ENCODE assay signal across 1 cellular context in the genomic region with DNA sequence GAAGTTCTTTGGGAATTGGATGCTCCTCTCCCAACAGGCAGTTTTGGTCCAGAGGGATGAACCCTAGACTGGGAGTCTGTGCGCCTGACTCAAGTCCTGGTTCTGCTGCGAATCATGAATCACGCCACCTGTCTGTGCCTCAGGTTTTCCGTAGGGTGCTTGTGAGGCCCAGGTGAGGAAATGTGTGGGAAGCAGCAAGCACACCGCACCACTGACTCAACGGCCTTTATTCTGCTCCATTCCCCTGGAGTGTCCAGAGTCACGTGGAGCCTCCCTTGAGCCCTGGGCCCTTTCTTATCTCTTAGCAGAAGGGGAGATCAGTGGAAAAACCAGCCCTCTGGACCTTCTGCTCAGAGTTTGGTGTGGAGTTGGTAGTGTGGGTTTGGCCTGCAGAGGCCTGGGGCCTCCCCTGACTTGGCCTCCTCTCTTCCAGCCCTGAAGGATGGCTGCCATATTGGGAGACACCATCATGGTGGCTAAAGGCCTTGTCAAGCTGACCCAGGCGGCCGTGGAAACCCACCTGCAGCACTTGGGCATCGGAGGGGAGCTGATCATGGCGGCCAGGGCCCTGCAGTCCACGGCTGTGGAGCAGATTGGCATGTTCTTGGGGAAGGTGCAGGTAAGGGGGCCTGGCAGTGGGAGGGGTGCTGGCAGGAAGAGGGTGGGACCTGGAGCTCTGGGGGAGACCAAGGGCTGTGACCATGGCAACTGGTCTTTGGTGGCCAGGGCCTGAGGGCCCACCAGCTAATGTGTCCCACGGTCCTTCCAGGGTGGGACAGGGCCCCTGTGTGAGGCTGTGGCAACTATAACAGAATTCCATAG.
TF ChIP-seq lines count a peak whose summit lies in the region.

No MANE protein-coding gene starts in this region.

TF ChIP-seq in SK-N-SH treated with all-trans-retinoic acid at 6 μM for 48 hours, 23 proteins besides CTCF, POLR2A, EP300 and RAD21:
- TF ChIP-seq TCF4 (CRISPR knock-in tag; IDR thresholded peaks at IDR 0.05; ENCODE audit: borderline replicate concordance) (no peak), ZNF70 (CRISPR knock-in tag; IDR thresholded peaks at IDR 0.05) (no peak), RARB (CRISPR knock-in tag; IDR thresholded peaks at IDR 0.05) (no peak), ZC3H10 (CRISPR knock-in tag; IDR thresholded peaks at IDR 0.05) (no peak), CSDC2 (CRISPR knock-in tag; IDR thresholded peaks at IDR 0.05) (no peak), SNAI2 (CRISPR knock-in tag; IDR thresholded peaks at IDR 0.05) (no peak), OSR1 (CRISPR knock-in tag; IDR thresholded peaks at IDR 0.05) (no peak), ZFP30 (CRISPR knock-in tag; IDR thresholded peaks at IDR 0.05) (no peak)
- TF ChIP-seq, protein P1, sequence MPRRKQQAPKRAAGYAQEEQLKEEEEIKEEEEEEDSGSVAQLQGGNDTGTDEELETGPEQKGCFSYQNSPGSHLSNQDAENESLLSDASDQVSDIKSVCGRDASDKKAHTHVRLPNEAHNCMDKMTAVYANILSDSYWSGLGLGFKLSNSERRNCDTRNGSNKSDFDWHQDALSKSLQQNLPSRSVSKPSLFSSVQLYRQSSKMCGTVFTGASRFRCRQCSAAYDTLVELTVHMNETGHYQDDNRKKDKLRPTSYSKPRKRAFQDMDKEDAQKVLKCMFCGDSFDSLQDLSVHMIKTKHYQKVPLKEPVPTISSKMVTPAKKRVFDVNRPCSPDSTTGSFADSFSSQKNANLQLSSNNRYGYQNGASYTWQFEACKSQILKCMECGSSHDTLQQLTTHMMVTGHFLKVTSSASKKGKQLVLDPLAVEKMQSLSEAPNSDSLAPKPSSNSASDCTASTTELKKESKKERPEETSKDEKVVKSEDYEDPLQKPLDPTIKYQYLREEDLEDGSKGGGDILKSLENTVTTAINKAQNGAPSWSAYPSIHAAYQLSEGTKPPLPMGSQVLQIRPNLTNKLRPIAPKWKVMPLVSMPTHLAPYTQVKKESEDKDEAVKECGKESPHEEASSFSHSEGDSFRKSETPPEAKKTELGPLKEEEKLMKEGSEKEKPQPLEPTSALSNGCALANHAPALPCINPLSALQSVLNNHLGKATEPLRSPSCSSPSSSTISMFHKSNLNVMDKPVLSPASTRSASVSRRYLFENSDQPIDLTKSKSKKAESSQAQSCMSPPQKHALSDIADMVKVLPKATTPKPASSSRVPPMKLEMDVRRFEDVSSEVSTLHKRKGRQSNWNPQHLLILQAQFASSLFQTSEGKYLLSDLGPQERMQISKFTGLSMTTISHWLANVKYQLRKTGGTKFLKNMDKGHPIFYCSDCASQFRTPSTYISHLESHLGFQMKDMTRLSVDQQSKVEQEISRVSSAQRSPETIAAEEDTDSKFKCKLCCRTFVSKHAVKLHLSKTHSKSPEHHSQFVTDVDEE (CRISPR knock-in tag; IDR thresholded peaks at IDR 0.05) = no peak
- TF ChIP-seq, protein P2, sequence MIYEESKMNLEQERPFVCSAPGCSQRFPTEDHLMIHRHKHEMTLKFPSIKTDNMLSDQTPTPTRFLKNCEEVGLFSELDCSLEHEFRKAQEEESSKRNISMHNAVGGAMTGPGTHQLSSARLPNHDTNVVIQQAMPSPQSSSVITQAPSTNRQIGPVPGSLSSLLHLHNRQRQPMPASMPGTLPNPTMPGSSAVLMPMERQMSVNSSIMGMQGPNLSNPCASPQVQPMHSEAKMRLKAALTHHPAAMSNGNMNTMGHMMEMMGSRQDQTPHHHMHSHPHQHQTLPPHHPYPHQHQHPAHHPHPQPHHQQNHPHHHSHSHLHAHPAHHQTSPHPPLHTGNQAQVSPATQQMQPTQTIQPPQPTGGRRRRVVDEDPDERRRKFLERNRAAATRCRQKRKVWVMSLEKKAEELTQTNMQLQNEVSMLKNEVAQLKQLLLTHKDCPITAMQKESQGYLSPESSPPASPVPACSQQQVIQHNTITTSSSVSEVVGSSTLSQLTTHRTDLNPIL (CRISPR knock-in tag; IDR thresholded peaks at IDR 0.05; ENCODE audit: low read depth) = no peak
- TF ChIP-seq, protein P3, sequence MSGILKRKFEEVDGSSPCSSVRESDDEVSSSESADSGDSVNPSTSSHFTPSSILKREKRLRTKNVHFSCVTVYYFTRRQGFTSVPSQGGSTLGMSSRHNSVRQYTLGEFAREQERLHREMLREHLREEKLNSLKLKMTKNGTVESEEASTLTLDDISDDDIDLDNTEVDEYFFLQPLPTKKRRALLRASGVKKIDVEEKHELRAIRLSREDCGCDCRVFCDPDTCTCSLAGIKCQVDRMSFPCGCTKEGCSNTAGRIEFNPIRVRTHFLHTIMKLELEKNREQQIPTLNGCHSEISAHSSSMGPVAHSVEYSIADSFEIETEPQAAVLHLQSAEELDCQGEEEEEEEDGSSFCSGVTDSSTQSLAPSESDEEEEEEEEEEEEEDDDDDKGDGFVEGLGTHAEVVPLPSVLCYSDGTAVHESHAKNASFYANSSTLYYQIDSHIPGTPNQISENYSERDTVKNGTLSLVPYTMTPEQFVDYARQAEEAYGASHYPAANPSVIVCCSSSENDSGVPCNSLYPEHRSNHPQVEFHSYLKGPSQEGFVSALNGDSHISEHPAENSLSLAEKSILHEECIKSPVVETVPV (CRISPR knock-in tag; IDR thresholded peaks at IDR 0.05) = no peak
- TF ChIP-seq, protein P4, sequence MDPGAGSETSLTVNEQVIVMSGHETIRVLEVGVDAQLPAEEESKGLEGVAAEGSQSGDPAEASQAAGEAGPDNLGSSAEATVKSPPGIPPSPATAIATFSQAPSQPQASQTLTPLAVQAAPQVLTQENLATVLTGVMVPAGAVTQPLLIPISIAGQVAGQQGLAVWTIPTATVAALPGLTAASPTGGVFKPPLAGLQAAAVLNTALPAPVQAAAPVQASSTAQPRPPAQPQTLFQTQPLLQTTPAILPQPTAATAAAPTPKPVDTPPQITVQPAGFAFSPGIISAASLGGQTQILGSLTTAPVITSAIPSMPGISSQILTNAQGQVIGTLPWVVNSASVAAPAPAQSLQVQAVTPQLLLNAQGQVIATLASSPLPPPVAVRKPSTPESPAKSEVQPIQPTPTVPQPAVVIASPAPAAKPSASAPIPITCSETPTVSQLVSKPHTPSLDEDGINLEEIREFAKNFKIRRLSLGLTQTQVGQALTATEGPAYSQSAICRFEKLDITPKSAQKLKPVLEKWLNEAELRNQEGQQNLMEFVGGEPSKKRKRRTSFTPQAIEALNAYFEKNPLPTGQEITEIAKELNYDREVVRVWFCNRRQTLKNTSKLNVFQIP (CRISPR knock-in tag; IDR thresholded peaks at IDR 0.05; ENCODE audit: borderline replicate concordance, low read depth) = no peak
